27 cellular contexts compared by ENCODE assay signal in the genomic region with DNA sequence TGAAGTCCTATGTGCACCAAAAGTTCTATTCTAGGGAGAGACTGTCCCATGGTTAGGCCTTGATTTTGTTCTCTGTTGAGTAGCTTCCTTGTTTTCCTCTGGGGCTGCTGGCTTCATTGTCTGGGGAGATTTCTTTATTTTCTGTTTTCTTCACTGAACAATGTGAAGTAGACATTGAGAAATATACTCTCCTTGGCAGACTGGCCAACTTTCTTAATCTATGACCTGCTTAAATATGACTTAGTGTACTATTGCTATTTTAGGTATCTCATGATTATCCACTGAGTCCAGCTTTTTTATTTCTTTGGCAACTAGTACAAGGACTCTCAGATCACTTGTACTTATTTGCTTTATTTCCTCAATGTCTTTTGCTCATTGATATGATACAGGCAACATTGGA.
"Had no signal": no experiment of that assay in that cellular context is flagged by ENCODE, and none has a peak within 500 bp of the region (broad histone marks: within the 10 kb centered on the region; RNA-seq: fewer than 3 reads in every experiment).

No MANE protein-coding gene starts in this region.

- H3K27me3 Mint-ChIP-seq: naive B cell; progenitor cell of endocrine pancreas; stimulated activated naive CD8-positive, alpha-beta T cell treated with anti-CD3 and anti-CD28 coated beads, Interleukin-15, Interleukin-2, amounts not matched to agents 100 ng/mL and 50 ng/mL, for 24 hours had no signal

- DNase-seq: hippocampal formation; kidney glomerular epithelial cell; left cardiac atrium; lower lobe of right lung; mesendoderm; naive B cell; natural killer cell; nephron progenitor cell; occipital lobe; ovary; right cardiac atrium; small intestine; spleen; stimulated activated CD4-positive, alpha-beta T cell treated with anti-CD3 and anti-CD28 coated beads, Interleukin-4, amount 100 ng/mL, for 24 hours; stimulated activated naive CD4-positive, alpha-beta T cell; tibial artery; trophoblast cell; upper lobe of right lung had no signal

- H3K4me1 Mint-ChIP-seq: naive B cell; natural killer cell; neural progenitor cell; stimulated activated effector memory CD8-positive, alpha-beta T cell treated with anti-CD3 and anti-CD28 coated beads, Interleukin-12 subunit alpha, Interleukin-12 subunit beta, amount 100 ng/mL, for 72 hours had no signal

- H3K27ac Mint-ChIP-seq: mesothelial cell of epicardium; naive B cell; natural killer cell; nephron progenitor cell; neural progenitor cell; progenitor cell of endocrine pancreas; stimulated activated effector memory CD8-positive, alpha-beta T cell treated with anti-CD3 and anti-CD28 coated beads, Interleukin-12 subunit alpha, Interleukin-12 subunit beta, amount 100 ng/mL, for 72 hours; stimulated activated naive CD8-positive, alpha-beta T cell treated with anti-CD3 and anti-CD28 coated beads, Interleukin-15, Interleukin-2, amounts not matched to agents 100 ng/mL and 50 ng/mL, for 24 hours had no signal

- H3K9me3 Mint-ChIP-seq: mesothelial cell of epicardium had no signal

- H3K4me3 ChIP-seq: lower lobe of right lung, neural progenitor cell, ovary, spleen, suprapubic skin, thoracic aorta, tibial artery, upper lobe of right lung had no signal

- H3K4me3 Mint-ChIP-seq: mesothelial cell of epicardium; naive B cell; natural killer cell; nephron progenitor cell; neural progenitor cell; stimulated activated effector memory CD8-positive, alpha-beta T cell treated with anti-CD3 and anti-CD28 coated beads, Interleukin-12 subunit alpha, Interleukin-12 subunit beta, amount 100 ng/mL, for 72 hours; stimulated activated naive CD8-positive, alpha-beta T cell treated with anti-CD3 and anti-CD28 coated beads, Interleukin-15, Interleukin-2, amounts not matched to agents 100 ng/mL and 50 ng/mL, for 24 hours had no signal

- ATAC-seq: left cardiac atrium; left lobe of liver; lower lobe of right lung; natural killer cell; right cardiac atrium; sciatic nerve; stimulated activated effector memory CD8-positive, alpha-beta T cell treated with anti-CD3 and anti-CD28 coated beads, Interleukin-12 subunit alpha, Interleukin-12 subunit beta, amount 100 ng/mL, for 72 hours; upper lobe of right lung had no signal

- H3K36me3 Mint-ChIP-seq: mesothelial cell of epicardium; naive B cell; natural killer cell; neural progenitor cell; stimulated activated effector memory CD8-positive, alpha-beta T cell treated with anti-CD3 and anti-CD28 coated beads, Interleukin-12 subunit alpha, Interleukin-12 subunit beta, amount 100 ng/mL, for 72 hours had no signal
